In the genomic region with DNA sequence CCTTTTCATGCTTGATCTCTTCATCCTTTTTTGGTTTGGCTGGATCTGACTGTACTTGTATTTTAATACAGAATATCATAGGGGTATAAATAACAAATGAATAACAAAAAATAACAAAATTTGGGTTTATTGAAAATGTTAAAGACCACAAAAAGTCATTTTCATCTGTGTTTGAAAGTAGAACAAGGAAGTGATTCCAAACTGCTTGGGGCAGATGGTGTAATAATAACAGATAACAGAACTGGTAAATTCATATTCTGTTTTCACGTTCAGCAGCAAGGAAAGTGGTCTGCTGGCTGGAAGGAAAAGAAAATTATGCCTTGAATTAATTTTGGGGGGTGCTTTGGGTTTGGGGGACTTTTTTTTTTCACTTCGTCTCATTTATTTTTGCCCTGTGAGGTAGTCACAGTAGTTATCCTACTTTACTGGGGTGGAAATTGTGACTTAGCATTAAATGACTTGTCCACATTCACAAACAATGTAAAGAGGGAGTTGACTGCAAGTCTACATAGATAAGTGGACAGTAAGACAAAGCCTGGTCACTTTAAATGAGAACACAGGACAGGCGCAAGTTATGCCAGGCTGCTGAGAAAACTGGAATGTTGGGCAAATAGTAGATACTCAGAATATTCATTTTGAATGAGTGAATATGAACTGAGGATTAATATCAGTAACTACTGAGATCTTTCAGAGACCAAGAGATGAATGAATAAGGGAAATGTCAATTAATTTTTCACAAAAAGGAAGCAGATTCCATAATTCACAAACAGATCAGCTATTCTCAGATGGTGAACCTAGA, we compare ENCODE assay signal across 14 cellular contexts.
DNase-seq lines count a peak whose midpoint lies in the region; ATAC-seq and TF ChIP-seq lines count a peak whose summit lies in the region.
"Had no signal": no experiment of that assay in that cellular context is flagged by ENCODE, and none has a peak within 500 bp of the region (broad histone marks: within the 10 kb centered on the region; RNA-seq: fewer than 3 reads in every experiment).

No MANE protein-coding gene starts in this region.

- H3K9me3 Mint-ChIP-seq in MCF 10A (ENCODE audit: unreplicated experiment), result no peaks in the 10 kb centered on the region
- H3K9me3 Mint-ChIP-seq in activated naive CD4-positive, alpha-beta T cell treated with anti-CD3 and anti-CD28 coated beads for 36 hours, result no peaks in the 10 kb centered on the region
- H3K9me3 Mint-ChIP-seq: T-cell had no signal

- BruUV-seq in MCF 10A (replicated peaks; lab: Mats Ljungman, UMichigan) (no TSS peak), Panc1 (replicated peaks; lab: Mats Ljungman, UMichigan) (no TSS peak)

- no peaks in the 10 kb centered on the region for H3K36me3 Mint-ChIP-seq in MCF 10A (ENCODE audit: insufficient read depth, unreplicated experiment)
- H3K36me3 Mint-ChIP-seq in activated naive CD4-positive, alpha-beta T cell treated with anti-CD3 and anti-CD28 coated beads for 36 hours (ENCODE audit: low read depth), result no peaks in the 10 kb centered on the region
- H3K36me3 Mint-ChIP-seq: T-cell had no signal

- H3K27me3 ChIP-seq in breast epithelium (no peaks in the 10 kb centered on the region), Panc1 (ENCODE audit: control insufficient read depth, insufficient read depth, low read length) (no peaks in the 10 kb centered on the region)

- ATAC-seq in Panc1, result peak; percentile 59
- ATAC-seq in GM21360 (IDR thresholded peaks at IDR 0.05; ENCODE audit: unreplicated experiment), result no peak
- ATAC-seq: T-cell had no signal

- DNase-seq in MCF 10A (ENCODE audit: unreplicated experiment) (no peak), breast epithelium (ENCODE audit: low spot score in 2 of 2) (no peak), Panc1 (ENCODE audit: low read depth, low spot score) (no peak), erythroblast (lab: John Stamatoyannopoulos, UW) (peak; percentile 20 to 36), iPS-NIHi11 (ENCODE audit: low spot score) (no peak)
- no peak for DNase-seq in activated naive CD4-positive, alpha-beta T cell treated with anti-CD3 and anti-CD28 coated beads for 36 hours
- DNase-seq in effector CD8-positive, alpha-beta T cell (lab: John Stamatoyannopoulos, UW), result no peak
- DNase-seq: activated effector memory CD4-positive, alpha-beta T cell treated with anti-CD3 and anti-CD28 coated beads, Interleukin-2, amount 50 U/mL, for 16 hours; DMS 273 treated with DMSO at 0.1 percent for 48 hours; NCI-H1092; NCI-H524; T-cell had no signal

- peak overlapping the region; percentile 86 for H3K27ac Mint-ChIP-seq in MCF 10A (ENCODE audit: low read depth, unreplicated experiment)
- H3K27ac Mint-ChIP-seq in activated naive CD4-positive, alpha-beta T cell treated with anti-CD3 and anti-CD28 coated beads for 36 hours, result no peak overlapping the region
- H3K27ac Mint-ChIP-seq: T-cell had no signal

- peaks cover 25% of the 10 kb centered on the region for H3K4me1 Mint-ChIP-seq in MCF 10A (ENCODE audit: insufficient read depth, unreplicated experiment)
- no peaks in the 10 kb centered on the region for H3K4me1 Mint-ChIP-seq in activated naive CD4-positive, alpha-beta T cell treated with anti-CD3 and anti-CD28 coated beads for 36 hours (ENCODE audit: low read depth)
- H3K4me1 Mint-ChIP-seq: T-cell had no signal

- no peak overlapping the region for H3K4me3 ChIP-seq in breast epithelium
- no peak overlapping the region for H3K4me3 ChIP-seq in Panc1 (ENCODE audit: low read depth in 2 of 2, low read length in 2 of 2)
- H3K4me3 ChIP-seq: thoracic aorta had no signal

- no peaks in the 10 kb centered on the region for H3K4me1 ChIP-seq in breast epithelium
- H3K4me1 ChIP-seq in Panc1 (ENCODE audit: control insufficient read depth, insufficient read depth, low read length), result peaks cover 37% of the 10 kb centered on the region

- no peak for TF ChIP-seq POLR2A in breast epithelium (IDR thresholded peaks at IDR 0.05)
- TF ChIP-seq POLR2A in erythroblast (IDR thresholded peaks at IDR 0.05; ENCODE audit: low read length), result no peak

- CTCF ChIA-PET in MCF 10A (lab: Yijun Ruan, JAX) (no interaction called here), Panc1 (lab: Charles Lee) (interaction anchor here (0.6 kb wide), 1 partner anchor 204 kb away, joined by 3 read pairs; no protein-coding TSS in a partner anchor)
- CTCF ChIA-PET in activated naive CD4-positive, alpha-beta T cell treated with anti-CD3 and anti-CD28 coated beads for 36 hours (lab: Charles Lee), result no interaction called here

- H3K4me3 Mint-ChIP-seq in MCF 10A (ENCODE audit: unreplicated experiment), result peak overlapping the region; percentile 17
- H3K4me3 Mint-ChIP-seq in activated naive CD4-positive, alpha-beta T cell treated with anti-CD3 and anti-CD28 coated beads for 36 hours, result no peak overlapping the region
- H3K4me3 Mint-ChIP-seq: T-cell had no signal

- intact Hi-C loops in MCF 10A (cut with micrococcal nuclease) (loop anchor here (10.0 kb wide), 1 partner anchor 194 kb away; a partner anchor contains a TSS), breast epithelium (cut with DNase I; ENCODE audit: low total_unique reads) (no loop called here), Panc1 (cut with micrococcal nuclease; ENCODE audit: unreplicated experiment) (loop anchor here (10.0 kb wide), 1 partner anchor 194 kb away; a partner anchor contains a TSS)
- intact Hi-C loops in activated naive CD4-positive, alpha-beta T cell treated with anti-CD3 and anti-CD28 coated beads for 36 hours (cut with micrococcal nuclease), result no loop called here

- H3K9me3 ChIP-seq in breast epithelium (no peaks in the 10 kb centered on the region), Panc1 (ENCODE audit: control insufficient read depth, insufficient read depth, low read depth, low read length) (no peaks in the 10 kb centered on the region)
- H3K9me3 ChIP-seq: thoracic aorta had no signal

- no peaks in the 10 kb centered on the region for H3K27me3 Mint-ChIP-seq in MCF 10A (ENCODE audit: insufficient read depth, unreplicated experiment)
- no peaks in the 10 kb centered on the region for H3K27me3 Mint-ChIP-seq in activated naive CD4-positive, alpha-beta T cell treated with anti-CD3 and anti-CD28 coated beads for 36 hours (ENCODE audit: low read depth)
- H3K27me3 Mint-ChIP-seq: T-cell had no signal

- H3K27ac ChIP-seq in breast epithelium, result no peak overlapping the region
- H3K27ac ChIP-seq in Panc1 (ENCODE audit: low read length), result peak overlapping the region; percentile 86
- H3K27ac ChIP-seq: thoracic aorta had no signal

- TF ChIP-seq CTCF in MCF 10A (IDR thresholded peaks at IDR 0.05; ENCODE audit: unreplicated experiment), result no peak
- TF ChIP-seq CTCF in breast epithelium (IDR thresholded peaks at IDR 0.05), result no peak
- TF ChIP-seq CTCF in Panc1 (IDR thresholded peaks at IDR 0.05), result no peak

- POLR2A ChIA-PET in MCF 10A (lab: Yijun Ruan, JAX) (interaction anchor here (0.6 to 1.0 kb wide), 8 partner anchors 14 to 1838 kb away, joined by 3 to 12 read pairs (median 4); a partner anchor contains a TSS), Panc1 (lab: Charles Lee) (interaction anchor here (0.7 kb wide), 1 partner anchor 194 kb away, joined by 3 read pairs; a partner anchor contains a TSS)

- in situ Hi-C loops in Panc1 (cut with HindIII; ENCODE audit: low pct_unique_long_range_greater_than_20kb, low sequenced_read_pairs), result no loop called here

- H3K36me3 ChIP-seq in breast epithelium, result no peaks in the 10 kb centered on the region
- H3K36me3 ChIP-seq in Panc1 (ENCODE audit: control insufficient read depth, insufficient read depth, low read length), result no peaks in the 10 kb centered on the region
- H3K36me3 ChIP-seq: thoracic aorta had no signal

Comparison
In these comparisons a context has a peak if more than half of its experiments do, and no peak if none do; other contexts are left out.
1. intact Hi-C loops: an anchor here in MCF 10A (10.0 kb wide) and Panc1 (10.0 kb wide); none called in breast epithelium and activated naive CD4-positive, alpha-beta T cell treated with anti-CD3 and anti-CD28 coated beads for 36 hours.
2. DNase-seq: peak in erythroblast (2 of 2); none in MCF 10A (single experiment), breast epithelium (0 of 2), Panc1 (single experiment), iPS-NIHi11 (single experiment), activated naive CD4-positive, alpha-beta T cell treated with anti-CD3 and anti-CD28 coated beads for 36 hours (single experiment) and effector CD8-positive, alpha-beta T cell (single experiment).